ENCODE assay signal across 9 cellular contexts in genomic region chr13:72255908-72256307, GRCh38.
A peak's percentile ranks its signal among the peaks of the same experiment; 100 is the strongest.
DNase-seq lines count a peak whose midpoint lies in the region; ATAC-seq and TF ChIP-seq lines count a peak whose summit lies in the region.
"Had no signal": no experiment of that assay in that cellular context is flagged by ENCODE, and none has a peak within 500 bp of the region (broad histone marks: within the 10 kb centered on the region; RNA-seq: fewer than 3 reads in every experiment).

No MANE protein-coding gene starts in this region.

- no peaks in the 10 kb centered on the region for H3K27me3 Mint-ChIP-seq in activated CD8-positive, alpha-beta T cell treated with anti-CD3 and anti-CD28 coated beads for 36 hours
- H3K27me3 Mint-ChIP-seq in activated CD8-positive, alpha-beta T cell treated with anti-CD3 and anti-CD28 coated beads, Interleukin-2, amount 10 ng/mL, durations not matched to agents 7 days and 5 days (ENCODE audit: low read depth) = no peaks in the 10 kb centered on the region
- H3K27me3 Mint-ChIP-seq: CD4-positive, CD25-positive, alpha-beta regulatory T cell had no signal

- no peaks in the 10 kb centered on the region for H3K4me1 Mint-ChIP-seq in activated CD8-positive, alpha-beta T cell treated with anti-CD3 and anti-CD28 coated beads for 36 hours (ENCODE audit: low read depth)
- no peaks in the 10 kb centered on the region for H3K4me1 Mint-ChIP-seq in activated CD8-positive, alpha-beta T cell treated with anti-CD3 and anti-CD28 coated beads, Interleukin-2, amount 10 ng/mL, durations not matched to agents 7 days and 5 days (ENCODE audit: low read depth)
- H3K4me1 Mint-ChIP-seq: CD4-positive, CD25-positive, alpha-beta regulatory T cell had no signal

- H3K9me3 ChIP-seq in OCI-LY3 (ENCODE audit: insufficient read depth, low read length) = no peaks in the 10 kb centered on the region
- no peaks in the 10 kb centered on the region for H3K9me3 ChIP-seq in thyroid gland
- no peaks in the 10 kb centered on the region for H3K9me3 ChIP-seq in ascending aorta

- H4K20me1 ChIP-seq in OCI-LY3 (ENCODE audit: insufficient read depth, low read length) = no peaks in the 10 kb centered on the region

- intact Hi-C loops in activated CD8-positive, alpha-beta T cell treated with anti-CD3 and anti-CD28 coated beads for 36 hours (cut with micrococcal nuclease) = no loop called here
- intact Hi-C loops in thyroid gland (cut with DNase I) (no loop called here), ascending aorta (cut with DNase I) (no loop called here)

- CTCF ChIA-PET in activated CD8-positive, alpha-beta T cell treated with anti-CD3 and anti-CD28 coated beads for 36 hours (lab: Charles Lee) = no interaction called here
- CTCF ChIA-PET in activated CD8-positive, alpha-beta T cell treated with anti-CD3 and anti-CD28 coated beads, Interleukin-2, amount 10 ng/mL, durations not matched to agents 7 days and 5 days (lab: Charles Lee) = no interaction called here

- no peak overlapping the region for H3K4me3 Mint-ChIP-seq in activated CD8-positive, alpha-beta T cell treated with anti-CD3 and anti-CD28 coated beads for 36 hours
- H3K4me3 Mint-ChIP-seq in activated CD8-positive, alpha-beta T cell treated with anti-CD3 and anti-CD28 coated beads, Interleukin-2, amount 10 ng/mL, durations not matched to agents 7 days and 5 days = no peak overlapping the region
- H3K4me3 Mint-ChIP-seq: CD4-positive, CD25-positive, alpha-beta regulatory T cell had no signal

- H2AFZ ChIP-seq in OCI-LY3 (ENCODE audit: low read depth, low read length) = 0 out of 2 replicates have a peak overlapping the region, but pooled peaks have one; percentile 3

- H3K4me1 ChIP-seq in OCI-LY3 (ENCODE audit: low read length) (peaks cover 6% of the 10 kb centered on the region; the same call in 1 of the 2 replicates), thyroid gland (no peaks in the 10 kb centered on the region), ascending aorta (no peaks in the 10 kb centered on the region)

- peak overlapping the region; percentile 37 for H3K4me2 ChIP-seq in OCI-LY3 (ENCODE audit: low read length)

- no peak overlapping the region for H3K4me3 ChIP-seq in OCI-LY3 (ENCODE audit: low read length)
- H3K4me3 ChIP-seq in fibroblast of villous mesenchyme (ENCODE audit: low read depth, low read length) = no peak overlapping the region
- H3K4me3 ChIP-seq in thyroid gland (replicated peaks in 1 of 3) = no peak overlapping the region
- no peak overlapping the region for H3K4me3 ChIP-seq in ascending aorta

- H3K79me2 ChIP-seq in OCI-LY3 (ENCODE audit: low read length) = no peaks in the 10 kb centered on the region

- no peaks in the 10 kb centered on the region for H3K9me3 Mint-ChIP-seq in activated CD8-positive, alpha-beta T cell treated with anti-CD3 and anti-CD28 coated beads for 36 hours
- H3K9me3 Mint-ChIP-seq in activated CD8-positive, alpha-beta T cell treated with anti-CD3 and anti-CD28 coated beads, Interleukin-2, amount 10 ng/mL, durations not matched to agents 7 days and 5 days (ENCODE audit: insufficient read depth) = peaks cover 4% of the 10 kb centered on the region

- 37 to 44% methylated on average over 7 of the region's 7 CpGs for WGBS in thyroid gland, 2 donors

- no peak for ATAC-seq in activated CD8-positive, alpha-beta T cell treated with anti-CD3 and anti-CD28 coated beads for 36 hours
- no peak for ATAC-seq in activated CD8-positive, alpha-beta T cell treated with anti-CD3 and anti-CD28 coated beads, Interleukin-2, amount 10 ng/mL, durations not matched to agents 7 days and 5 days
- ATAC-seq in HG02970 (IDR thresholded peaks at IDR 0.05; ENCODE audit: low FRiP score, unreplicated experiment) = no peak
- ATAC-seq in HG03196 (IDR thresholded peaks at IDR 0.05; ENCODE audit: unreplicated experiment) = no peak

- POLR2A ChIA-PET in activated CD8-positive, alpha-beta T cell treated with anti-CD3 and anti-CD28 coated beads for 36 hours (lab: Charles Lee) = no interaction called here
- POLR2A ChIA-PET in activated CD8-positive, alpha-beta T cell treated with anti-CD3 and anti-CD28 coated beads, Interleukin-2, amount 10 ng/mL, durations not matched to agents 7 days and 5 days (lab: Charles Lee) = no interaction called here

- no peak overlapping the region for H3K27ac ChIP-seq in OCI-LY3 (ENCODE audit: low read length)
- no peak overlapping the region for H3K27ac ChIP-seq in thyroid gland
- no peak overlapping the region for H3K27ac ChIP-seq in ascending aorta

- H3K36me3 ChIP-seq in OCI-LY3 (replicated peaks; ENCODE audit: low read depth, low read length) (no peaks in the 10 kb centered on the region), thyroid gland (no peaks in the 10 kb centered on the region), ascending aorta (no peaks in the 10 kb centered on the region)

- H3K27me3 ChIP-seq in OCI-LY3 (ENCODE audit: low read depth, low read length) = no peaks in the 10 kb centered on the region
- H3K27me3 ChIP-seq in thyroid gland = no peaks in the 10 kb centered on the region
- H3K27me3 ChIP-seq in ascending aorta = no peaks in the 10 kb centered on the region

- no peak overlapping the region for H3K9ac ChIP-seq in OCI-LY3 (ENCODE audit: low read length)

- no peaks in the 10 kb centered on the region for H3K36me3 Mint-ChIP-seq in activated CD8-positive, alpha-beta T cell treated with anti-CD3 and anti-CD28 coated beads for 36 hours (ENCODE audit: low read depth)
- no peaks in the 10 kb centered on the region for H3K36me3 Mint-ChIP-seq in activated CD8-positive, alpha-beta T cell treated with anti-CD3 and anti-CD28 coated beads, Interleukin-2, amount 10 ng/mL, durations not matched to agents 7 days and 5 days (ENCODE audit: low read depth)
- H3K36me3 Mint-ChIP-seq: CD4-positive, CD25-positive, alpha-beta regulatory T cell had no signal

- no peak for TF ChIP-seq CTCF in activated CD8-positive, alpha-beta T cell treated with anti-CD3 and anti-CD28 coated beads for 36 hours (IDR thresholded peaks at IDR 0.05)
- TF ChIP-seq CTCF in OCI-LY3 (IDR thresholded peaks at IDR 0.05; ENCODE audit: low read depth, low read length) = peak; percentile 79
- TF ChIP-seq CTCF in fibroblast of villous mesenchyme (IDR thresholded peaks at IDR 0.05; ENCODE audit: insufficient read depth, low read depth, low read length) = peak; percentile 41
- TF ChIP-seq CTCF in thyroid gland (IDR thresholded peaks at IDR 0.05) = peak in 5 of 6 experiments; percentile 20 to 76 (median 71)
- no peak for TF ChIP-seq CTCF in ascending aorta (IDR thresholded peaks at IDR 0.05)

- no peak overlapping the region for H3K27ac Mint-ChIP-seq in activated CD8-positive, alpha-beta T cell treated with anti-CD3 and anti-CD28 coated beads for 36 hours
- no peak overlapping the region for H3K27ac Mint-ChIP-seq in activated CD8-positive, alpha-beta T cell treated with anti-CD3 and anti-CD28 coated beads, Interleukin-2, amount 10 ng/mL, durations not matched to agents 7 days and 5 days
- H3K27ac Mint-ChIP-seq: CD4-positive, CD25-positive, alpha-beta regulatory T cell had no signal

- no peak for TF ChIP-seq POLR2A in thyroid gland (IDR thresholded peaks at IDR 0.05)

- DNase-seq in activated CD8-positive, alpha-beta T cell treated with anti-CD3 and anti-CD28 coated beads for 36 hours = peak; percentile 1
- DNase-seq in activated CD8-positive, alpha-beta T cell treated with anti-CD3 and anti-CD28 coated beads, Interleukin-2, amount 10 ng/mL, durations not matched to agents 7 days and 5 days = no peak
- DNase-seq in fibroblast of villous mesenchyme (ENCODE audit: low read depth) (peak; percentile 8), thyroid gland (peak; percentile 40 to 53), ascending aorta (ENCODE audit: low spot score in 2 of 2) (no peak)
- DNase-seq: CD4-positive, CD25-positive, alpha-beta regulatory T cell had no signal

Comparison
In these comparisons a context has a peak if more than half of its experiments do, and no peak if none do; other contexts are left out.
1. DNase-seq: peak in activated CD8-positive, alpha-beta T cell treated with anti-CD3 and anti-CD28 coated beads for 36 hours (single experiment), fibroblast of villous mesenchyme (single experiment) and thyroid gland (2 of 2); none in activated CD8-positive, alpha-beta T cell treated with anti-CD3 and anti-CD28 coated beads, Interleukin-2, amount 10 ng/mL, durations not matched to agents 7 days and 5 days (single experiment) and ascending aorta (0 of 2).
2. CTCF ChIP-seq: peak in OCI-LY3 (single experiment), fibroblast of villous mesenchyme (single experiment) and thyroid gland (5 of 6); none in activated CD8-positive, alpha-beta T cell treated with anti-CD3 and anti-CD28 coated beads for 36 hours (single experiment) and ascending aorta (0 of 3).